Comparison of ENCODE assay signal across 11 cellular contexts in the genomic region with DNA sequence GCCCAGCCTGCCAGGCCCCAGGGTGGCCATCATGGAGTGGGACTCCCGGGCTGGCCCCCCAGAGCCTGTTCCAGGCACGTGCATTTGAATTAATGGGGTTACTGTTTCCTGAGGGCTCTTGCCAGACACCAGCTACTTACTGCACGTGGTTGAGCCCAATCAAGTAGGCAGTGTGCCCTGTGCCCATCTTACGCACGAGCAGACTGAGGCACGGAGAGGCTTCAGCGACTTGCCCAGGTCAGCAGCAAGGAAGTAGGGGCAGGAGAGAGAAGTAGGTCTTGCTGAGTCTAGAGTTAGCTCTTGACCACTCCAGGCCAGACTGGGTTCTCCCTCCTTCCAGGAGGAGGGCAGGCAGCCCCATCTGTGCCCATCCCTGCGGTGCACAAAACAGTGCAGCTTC.
DNase-seq lines count a peak whose midpoint lies in the region; ATAC-seq and TF ChIP-seq lines count a peak whose summit lies in the region.
"Had no signal": no experiment of that assay in that cellular context is flagged by ENCODE, and none has a peak within 500 bp of the region (broad histone marks: within the 10 kb centered on the region; RNA-seq: fewer than 3 reads in every experiment).

No MANE protein-coding gene starts in this region.

- H3K4me2 ChIP-seq in BLaER1 treated with 17β-estradiol and CSF1 and Interleukin-3, amounts not matched to agents 10 nM and 100 nM, result peak overlapping the region in 10 of 11 experiments; percentile 64 to 95 (median 72); a peak in 14 of 22 replicates
- H3K4me2 ChIP-seq in KMS-11 (peak overlapping the region; percentile 42; the same call in 1 of the 2 replicates), neural cell (ENCODE audit: low read length) (no peak overlapping the region)

- H3K9me2 ChIP-seq in neural cell (ENCODE audit: insufficient read depth, low read length), result no peaks in the 10 kb centered on the region

- no peak for TF ChIP-seq EP300 in neural cell (conservative IDR thresholded peaks at IDR 0.05; ENCODE audit: poor library complexity, severe bottlenecking)

- no peak for DNase-seq in coronary artery (ENCODE audit: low spot score)
- DNase-seq in T-helper 9 cell, result no peak
- DNase-seq in activated CD8-positive, alpha-beta memory T cell treated with anti-CD3 and anti-CD28 coated beads, Interleukin-2, amount 50 U/mL, for 48 hours, result no peak
- no peak for DNase-seq in stimulated activated CD4-positive, alpha-beta T cell treated with anti-CD3 and anti-CD28 coated beads, Interleukin-12 subunit alpha, Interleukin-12 subunit beta, amount 100 ng/mL, for 4 hours
- DNase-seq: cortex of kidney had no signal

- peak overlapping the region; percentile 93 for H2AFZ ChIP-seq in KMS-11 (ENCODE audit: low read depth)
- H2AFZ ChIP-seq in neural cell (ENCODE audit: low read depth, low read length), result no peak overlapping the region

- no peak overlapping the region for H3K4me3 ChIP-seq in BLaER1 treated with 17β-estradiol and CSF1 and Interleukin-3, amounts not matched to agents 10 nM and 100 nM
- H3K4me3 ChIP-seq in KMS-11 (IDR thresholded peaks at IDR 0.05; ENCODE audit: insufficient read depth, low read depth, low read length) (no peak overlapping the region), coronary artery (peak overlapping the region; percentile 67), neural cell (ENCODE audit: low read length) (no peak overlapping the region)

- H3K36me3 ChIP-seq in BLaER1 treated with 17β-estradiol and CSF1 and Interleukin-3, amounts not matched to agents 10 nM and 100 nM, result no peaks in the 10 kb centered on the region
- H3K36me3 ChIP-seq in KMS-11 (ENCODE audit: insufficient read depth), result no peaks in the 10 kb centered on the region
- H3K36me3 ChIP-seq in neural cell (ENCODE audit: insufficient read depth, low read length), result no peaks in the 10 kb centered on the region
- H3K36me3 ChIP-seq: stomach had no signal

- H3K9ac ChIP-seq in BLaER1 treated with 17β-estradiol and CSF1 and Interleukin-3, amounts not matched to agents 10 nM and 100 nM, result peak overlapping the region in 3 of 11 experiments; percentile 13 to 55 (median 43); a peak in 2 of 22 replicates
- no peak overlapping the region for H3K9ac ChIP-seq in KMS-11
- peak overlapping the region; percentile 32 for H3K9ac ChIP-seq in neural cell (ENCODE audit: low read length)

- peaks cover 11 to 21% (median 16%) of the 10 kb centered on the region in 10 experiments for H3K4me1 ChIP-seq in BLaER1 treated with 17β-estradiol and CSF1 and Interleukin-3, amounts not matched to agents 10 nM and 100 nM
- peaks cover 4% of the 10 kb centered on the region for H3K4me1 ChIP-seq in KMS-11 (ENCODE audit: low read depth, poor library complexity, severe bottlenecking)

- H3K79me2 ChIP-seq in KMS-11 (ENCODE audit: insufficient read depth, low read depth), result no peaks in the 10 kb centered on the region
- no peaks in the 10 kb centered on the region for H3K79me2 ChIP-seq in neural cell (replicated peaks; ENCODE audit: insufficient read depth, low read length)

- H3K27me3 ChIP-seq in BLaER1 treated with 17β-estradiol and CSF1 and Interleukin-3, amounts not matched to agents 10 nM and 100 nM, result peaks cover 0 to 5% (median 0%) of the 10 kb centered on the region in 11 experiments; a peak in 1 of 22 replicates
- H3K27me3 ChIP-seq in KMS-11 (ENCODE audit: insufficient read depth, low read depth), result peaks cover 4% of the 10 kb centered on the region; the same call in 1 of the 2 replicates
- no peaks in the 10 kb centered on the region for H3K27me3 ChIP-seq in neural cell (ENCODE audit: insufficient read depth, low read depth, low read length)
- H3K27me3 ChIP-seq: stomach had no signal

- 0 out of 22 replicates have a peak overlapping the region, but pooled peaks of 1 of the 11 experiments have one; percentile 20 for H3K27ac ChIP-seq in BLaER1 treated with 17β-estradiol and CSF1 and Interleukin-3, amounts not matched to agents 10 nM and 100 nM
- no peak overlapping the region for H3K27ac ChIP-seq in KMS-11
- H3K27ac ChIP-seq in coronary artery, result no peak overlapping the region
- H3K27ac ChIP-seq in neural cell (ENCODE audit: low read length), result peak overlapping the region; percentile 19
- H3K27ac ChIP-seq: epithelial cell of prostate had no signal

- ATAC-seq in HG03045 (IDR thresholded peaks at IDR 0.05; ENCODE audit: unreplicated experiment), result no peak

- H4K20me1 ChIP-seq in BLaER1 treated with 17β-estradiol and CSF1 and Interleukin-3, amounts not matched to agents 10 nM and 100 nM, result no peaks in the 10 kb centered on the region; a peak in 1 of 22 replicates
- no peaks in the 10 kb centered on the region for H4K20me1 ChIP-seq in KMS-11 (ENCODE audit: insufficient read depth)
- H4K20me1 ChIP-seq in neural cell (ENCODE audit: insufficient read depth), result no peaks in the 10 kb centered on the region

- peaks cover 5% of the 10 kb centered on the region for H3F3A ChIP-seq in neural cell (ENCODE audit: insufficient read depth, low read length, poor library complexity, severe bottlenecking)

- no peak for TF ChIP-seq CTCF in KMS-11 (conservative IDR thresholded peaks at IDR 0.05; ENCODE audit: low read depth, low read length)
- TF ChIP-seq CTCF in coronary artery (IDR thresholded peaks at IDR 0.05), result no peak
- no peak for TF ChIP-seq CTCF in neural cell (IDR thresholded peaks at IDR 0.05; ENCODE audit: poor library complexity, severe bottlenecking)

- TF ChIP-seq RAD21 in neural cell (conservative IDR thresholded peaks at IDR 0.05), result no peak

- H3K9me3 ChIP-seq in BLaER1 treated with 17β-estradiol and CSF1 and Interleukin-3, amounts not matched to agents 10 nM and 100 nM (replicated peaks in 1 of 11), result no peaks in the 10 kb centered on the region
- no peaks in the 10 kb centered on the region for H3K9me3 ChIP-seq in neural cell (ENCODE audit: low read length)
- H3K9me3 ChIP-seq: stomach had no signal

TF ChIP-seq in neural cell, 6 proteins besides CTCF, POLR2A, EP300 and RAD21:
- no peak for TF ChIP-seq EZH2 (IDR thresholded peaks at IDR 0.05; ENCODE audit: borderline replicate concordance, insufficient read depth, low read length, poor library complexity, severe bottlenecking)
- no peak for TF ChIP-seq SMC3 (conservative IDR thresholded peaks at IDR 0.05; ENCODE audit: poor library complexity)
- TF ChIP-seq, protein P1, sequence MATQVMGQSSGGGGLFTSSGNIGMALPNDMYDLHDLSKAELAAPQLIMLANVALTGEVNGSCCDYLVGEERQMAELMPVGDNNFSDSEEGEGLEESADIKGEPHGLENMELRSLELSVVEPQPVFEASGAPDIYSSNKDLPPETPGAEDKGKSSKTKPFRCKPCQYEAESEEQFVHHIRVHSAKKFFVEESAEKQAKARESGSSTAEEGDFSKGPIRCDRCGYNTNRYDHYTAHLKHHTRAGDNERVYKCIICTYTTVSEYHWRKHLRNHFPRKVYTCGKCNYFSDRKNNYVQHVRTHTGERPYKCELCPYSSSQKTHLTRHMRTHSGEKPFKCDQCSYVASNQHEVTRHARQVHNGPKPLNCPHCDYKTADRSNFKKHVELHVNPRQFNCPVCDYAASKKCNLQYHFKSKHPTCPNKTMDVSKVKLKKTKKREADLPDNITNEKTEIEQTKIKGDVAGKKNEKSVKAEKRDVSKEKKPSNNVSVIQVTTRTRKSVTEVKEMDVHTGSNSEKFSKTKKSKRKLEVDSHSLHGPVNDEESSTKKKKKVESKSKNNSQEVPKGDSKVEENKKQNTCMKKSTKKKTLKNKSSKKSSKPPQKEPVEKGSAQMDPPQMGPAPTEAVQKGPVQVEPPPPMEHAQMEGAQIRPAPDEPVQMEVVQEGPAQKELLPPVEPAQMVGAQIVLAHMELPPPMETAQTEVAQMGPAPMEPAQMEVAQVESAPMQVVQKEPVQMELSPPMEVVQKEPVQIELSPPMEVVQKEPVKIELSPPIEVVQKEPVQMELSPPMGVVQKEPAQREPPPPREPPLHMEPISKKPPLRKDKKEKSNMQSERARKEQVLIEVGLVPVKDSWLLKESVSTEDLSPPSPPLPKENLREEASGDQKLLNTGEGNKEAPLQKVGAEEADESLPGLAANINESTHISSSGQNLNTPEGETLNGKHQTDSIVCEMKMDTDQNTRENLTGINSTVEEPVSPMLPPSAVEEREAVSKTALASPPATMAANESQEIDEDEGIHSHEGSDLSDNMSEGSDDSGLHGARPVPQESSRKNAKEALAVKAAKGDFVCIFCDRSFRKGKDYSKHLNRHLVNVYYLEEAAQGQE (IDR thresholded peaks at IDR 0.05; ENCODE audit: borderline replicate concordance), result no peak
- TF ChIP-seq MXI1 (conservative IDR thresholded peaks at IDR 0.05; ENCODE audit: poor library complexity, severe bottlenecking), result no peak
- TF ChIP-seq TAF1 (IDR thresholded peaks at IDR 0.05; ENCODE audit: low read depth), result no peak
- no peak for TF ChIP-seq POLR2AphosphoS5 (IDR thresholded peaks at IDR 0.05)
TF ChIP-seq in neural cell: peak in this region for 0.
